20 cellular contexts compared by ENCODE assay signal in the genomic region with DNA sequence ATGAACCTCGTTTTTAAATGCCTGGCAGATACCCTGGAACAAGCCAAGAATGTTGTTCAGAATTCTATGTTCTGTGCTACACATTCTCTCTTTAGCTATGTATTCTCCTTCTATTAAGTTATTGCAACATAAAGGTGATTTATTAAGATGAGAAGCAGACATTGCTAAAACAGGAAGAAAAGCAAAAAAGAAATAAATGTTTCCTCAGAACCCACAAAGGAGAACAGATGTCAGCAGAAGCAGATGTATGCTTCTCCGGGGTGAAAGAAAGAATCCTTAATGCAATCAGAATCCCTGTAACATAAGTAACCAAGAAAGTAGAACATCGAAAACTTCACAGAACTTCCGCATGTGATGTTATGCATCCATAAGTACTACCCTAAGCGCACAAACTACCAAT.
"Had no signal": no experiment of that assay in that cellular context is flagged by ENCODE, and none has a peak within 500 bp of the region (broad histone marks: within the 10 kb centered on the region; RNA-seq: fewer than 3 reads in every experiment).

No MANE protein-coding gene starts in this region.

- H3K4me3 Mint-ChIP-seq: activated T-helper 1 cell treated with anti-CD3 and anti-CD28 coated beads, Interleukin-12 subunit alpha, Interleukin-12 subunit beta, Interleukin-2, Interleukin-4 antibody, amounts not matched to agents 30 ng/mL and 10 ng/mL and 1 ng/mL, durations not matched to agents 14 hours and 24 hours and 36 hours; effector memory CD8-positive, alpha-beta T cell; T-cell had no signal

- ATAC-seq: activated CD4-positive, CD25-positive, alpha-beta regulatory T cell treated with anti-CD3 and anti-CD28 coated beads, Interleukin-2, amount 50 U/mL, for 24 hours; effector memory CD8-positive, alpha-beta T cell; gastrocnemius medialis; heart right ventricle; left ventricle myocardium superior; sciatic nerve; T-cell; upper lobe of right lung had no signal

- DNase-seq: activated CD4-positive, alpha-beta T cell treated with anti-CD3 and anti-CD28 coated beads, Interleukin-2, amount 50 U/mL, for 1 hour; activated CD8-positive, alpha-beta memory T cell treated with anti-CD3 and anti-CD28 coated beads for 24 hours; aorta; cerebellar nuclear complex; dermis blood vessel endothelial cell; effector memory CD8-positive, alpha-beta T cell; gastrocnemius medialis; heart right ventricle; kidney; left ventricle myocardium superior; ovary; stimulated activated CD4-positive, alpha-beta T cell treated with anti-CD3 and anti-CD28 coated beads, Interleukin-1b, Interleukin-23, amount 100 ng/mL, for 48 hours; T-cell; T-helper 9 cell; upper lobe of right lung had no signal

- H3K36me3 Mint-ChIP-seq: T-cell had no signal

- H3K27ac ChIP-seq: breast epithelium, gastrocnemius medialis, heart right ventricle, ovary, thoracic aorta, upper lobe of right lung had no signal

- H3K9me3 Mint-ChIP-seq: activated T-helper 1 cell treated with anti-CD3 and anti-CD28 coated beads, Interleukin-12 subunit alpha, Interleukin-12 subunit beta, Interleukin-2, Interleukin-4 antibody, amounts not matched to agents 30 ng/mL and 10 ng/mL and 1 ng/mL, durations not matched to agents 14 hours and 24 hours and 36 hours; effector memory CD8-positive, alpha-beta T cell; T-cell had no signal

- H3K27ac Mint-ChIP-seq: activated T-helper 1 cell treated with anti-CD3 and anti-CD28 coated beads, Interleukin-12 subunit alpha, Interleukin-12 subunit beta, Interleukin-2, Interleukin-4 antibody, amounts not matched to agents 30 ng/mL and 10 ng/mL and 1 ng/mL, durations not matched to agents 14 hours and 24 hours and 36 hours; effector memory CD8-positive, alpha-beta T cell; T-cell had no signal
